1 cellular context compared by ENCODE assay signal in the genomic region with DNA sequence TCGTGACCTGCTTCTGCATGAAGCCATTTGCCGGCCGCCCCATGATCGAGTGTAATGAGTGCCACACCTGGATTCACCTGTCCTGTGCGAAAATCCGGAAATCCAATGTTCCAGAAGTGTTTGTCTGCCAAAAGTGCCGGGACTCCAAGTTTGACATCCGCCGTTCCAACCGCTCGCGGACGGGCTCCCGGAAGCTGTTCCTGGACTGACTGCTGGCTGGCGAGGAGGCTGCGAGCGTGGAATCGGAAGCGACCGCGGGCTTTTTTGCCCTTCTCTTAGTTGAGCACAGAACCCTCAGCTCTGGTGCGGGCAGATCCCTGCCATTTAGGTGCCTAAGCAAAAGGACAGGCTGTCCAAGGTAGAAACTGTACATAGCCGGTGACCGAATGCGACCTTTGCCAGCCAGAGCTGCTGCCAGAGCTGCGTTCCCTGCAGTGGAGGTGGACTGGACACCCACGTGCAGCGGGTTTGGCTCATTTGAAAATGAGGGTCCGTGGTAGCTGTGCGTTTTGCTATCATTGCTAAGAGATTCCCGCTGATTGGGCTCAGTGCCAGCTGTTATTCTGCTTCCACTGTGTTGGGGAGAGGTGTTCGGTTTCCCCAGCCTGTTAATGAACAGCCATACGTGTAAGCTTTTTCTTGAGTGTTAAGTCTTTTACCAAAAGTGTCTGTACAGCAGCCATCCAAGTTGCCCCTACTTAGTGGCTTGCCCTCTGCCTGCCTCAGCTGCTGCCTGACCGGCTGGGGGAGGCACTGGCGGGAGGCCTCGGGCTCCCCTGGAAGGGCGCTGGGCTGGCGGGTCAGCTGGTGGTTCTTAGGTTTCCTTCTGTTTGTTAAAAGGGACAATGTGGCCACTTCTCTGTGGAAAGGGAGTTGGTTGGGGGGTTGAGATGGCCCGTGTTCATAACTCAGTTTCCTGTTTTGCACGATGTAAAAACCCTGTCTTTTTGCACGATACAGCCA.
TF ChIP-seq lines count a peak whose summit lies in the region.

No MANE protein-coding gene starts in this region.

TF ChIP-seq in GM23338, 12 proteins besides CTCF, POLR2A, EP300 and RAD21:
- TF ChIP-seq CREB1 (CRISPR knock-in tag; IDR thresholded peaks at IDR 0.05; ENCODE audit: low read depth) (no peak), ZNF114 (CRISPR knock-in tag; IDR thresholded peaks at IDR 0.05) (no peak), NANOG (IDR thresholded peaks at IDR 0.05; ENCODE audit: borderline replicate concordance) (no peak), REST (IDR thresholded peaks at IDR 0.05; ENCODE audit: unreplicated experiment) (no peak), EZH2phosphoT487 (IDR thresholded peaks at IDR 0.05; ENCODE audit: unreplicated experiment) (no peak), EZH2 (IDR thresholded peaks at IDR 0.05; ENCODE audit: low read depth, unreplicated experiment) (no peak), JUNB (IDR thresholded peaks at IDR 0.05; ENCODE audit: unreplicated experiment) (no peak), ZNF331 (CRISPR knock-in tag; IDR thresholded peaks at IDR 0.05; ENCODE audit: low read depth) (no peak), ZNF462 (CRISPR knock-in tag; IDR thresholded peaks at IDR 0.05) (no peak), POLR2AphosphoS5 (IDR thresholded peaks at IDR 0.05; ENCODE audit: low read depth) (no peak), STAT1 (IDR thresholded peaks at IDR 0.05; ENCODE audit: unreplicated experiment) (no peak)
- TF ChIP-seq, protein P1, sequence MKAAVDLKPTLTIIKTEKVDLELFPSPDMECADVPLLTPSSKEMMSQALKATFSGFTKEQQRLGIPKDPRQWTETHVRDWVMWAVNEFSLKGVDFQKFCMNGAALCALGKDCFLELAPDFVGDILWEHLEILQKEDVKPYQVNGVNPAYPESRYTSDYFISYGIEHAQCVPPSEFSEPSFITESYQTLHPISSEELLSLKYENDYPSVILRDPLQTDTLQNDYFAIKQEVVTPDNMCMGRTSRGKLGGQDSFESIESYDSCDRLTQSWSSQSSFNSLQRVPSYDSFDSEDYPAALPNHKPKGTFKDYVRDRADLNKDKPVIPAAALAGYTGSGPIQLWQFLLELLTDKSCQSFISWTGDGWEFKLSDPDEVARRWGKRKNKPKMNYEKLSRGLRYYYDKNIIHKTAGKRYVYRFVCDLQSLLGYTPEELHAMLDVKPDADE (IDR thresholded peaks at IDR 0.05) = no peak
